15 cellular contexts compared by ENCODE assay signal in genomic region chr15:80494311-80494710, GRCh38.
DNase-seq lines count a peak whose midpoint lies in the region; ATAC-seq and TF ChIP-seq lines count a peak whose summit lies in the region.
"Had no signal": no experiment of that assay in that cellular context is flagged by ENCODE, and none has a peak within 500 bp of the region (broad histone marks: within the 10 kb centered on the region; RNA-seq: fewer than 3 reads in every experiment).

No MANE protein-coding gene starts in this region.

- H4K91ac ChIP-seq in IMR-90 (ENCODE audit: insufficient read depth, low read depth, low read length): peak overlapping the region; percentile 100

- H3K14ac ChIP-seq in IMR-90 (replicated peaks; ENCODE audit: low read depth, low read length): peak overlapping the region; percentile 99

- H3K27me3 ChIP-seq in IMR-90 (ENCODE audit: control insufficient read depth, insufficient read depth, low read length) (no peaks in the 10 kb centered on the region), heart left ventricle (no peaks in the 10 kb centered on the region)
- H3K27me3 ChIP-seq: BE2C, right atrium auricular region had no signal

- peak overlapping the region; percentile 99 for H2AK5ac ChIP-seq in IMR-90 (ENCODE audit: low read depth, low read length)

- DNase-seq in ACHN (peak; percentile 92), IMR-90 (peak; percentile 74), caudate nucleus (lab: John Stamatoyannopoulos, UW) (no peak), kidney tubule cell (ENCODE audit: low spot score) (peak; percentile 91), NCI-H1105 treated with DMSO at 0.1 percent for 48 hours (lab: John Stamatoyannopoulos, UW) (no peak), heart left ventricle (no peak), D341Med (ENCODE audit: low spot score) (no peak)
- DNase-seq in activated CD4-positive, CD25-positive, alpha-beta regulatory T cell treated with anti-CD3 and anti-CD28 coated beads, Interleukin-2, amount 50 U/mL, for 72 hours: no peak
- DNase-seq: activated effector memory CD4-positive, alpha-beta T cell treated with Interleukin-2 at 50 U/mL for 16 hours; BE2C; GOT3; mucosa of descending colon; NCI-H1436 treated with DMSO at 0.1 percent for 48 hours; NCI-H748 treated with DMSO at 0.1 percent for 48 hours had no signal

- H4K8ac ChIP-seq in IMR-90 (ENCODE audit: low read depth in 2 of 2, low read length in 2 of 2): peak overlapping the region; percentile 98 to 99

- peaks cover 29 to 74% of the 10 kb centered on the region in 2 experiments; a peak in 3 of 4 replicates for H3K79me1 ChIP-seq in IMR-90 (ENCODE audit: low read depth in 1 of 2, low read length in 2 of 2)

- peak overlapping the region; percentile 100 for H2BK120ac ChIP-seq in IMR-90 (ENCODE audit: low read depth, low read length)

- H3K27ac ChIP-seq in IMR-90 (ENCODE audit: insufficient read depth, low read length): peak overlapping the region; percentile 99
- peak overlapping the region; percentile 28 for H3K27ac ChIP-seq in caudate nucleus (ENCODE audit: low read depth, low read length)
- H3K27ac ChIP-seq in heart left ventricle: no peak overlapping the region
- H3K27ac ChIP-seq: right atrium auricular region had no signal

- no peak for TF ChIP-seq CTCF in IMR-90 (conservative IDR thresholded peaks at IDR 0.05; ENCODE audit: low read depth, low read length)
- no peak for TF ChIP-seq CTCF in heart left ventricle (IDR thresholded peaks at IDR 0.05)

- H3K4me1 ChIP-seq in IMR-90 (ENCODE audit: control insufficient read depth, insufficient read depth, low read length): peaks cover 45% of the 10 kb centered on the region
- peaks cover 0 to 11% (median 3%) of the 10 kb centered on the region in 12 donors for H3K4me1 ChIP-seq in heart left ventricle
- H3K4me1 ChIP-seq: BE2C had no signal

- 0% methylated on average over 1 of the region's 5 CpGs; no CpG with 5 or more reads in 1 of the 2 experiments for WGBS in IMR-90 (ENCODE audit: extremely low coverage in 2 of 2, insufficient read length in 1 of 2), 2 experiments
- 79 to 84% (median 80%) methylated on average over 5 of the region's 5 CpGs for WGBS in heart left ventricle, 4 donors

- dilution Hi-C loops in IMR-90 (cut with HindIII; ENCODE audit: low sequenced_read_pairs, unreplicated experiment): no loop called here

- in situ Hi-C loops in ACHN (cut with HindIII; ENCODE audit: low pct_ligation_motif_present, low pct_unique_long_range_greater_than_20kb, low sequenced_read_pairs) (no loop called here), IMR-90 (cut with MboI; ENCODE audit: low sequenced_read_pairs) (no loop called here)

- H2BK20ac ChIP-seq in IMR-90 (ENCODE audit: low read depth, low read length): peak overlapping the region; percentile 100

- H3K4me2 ChIP-seq in IMR-90 (ENCODE audit: low read depth, low read length): no peak overlapping the region

- H3K9me1 ChIP-seq in IMR-90 (ENCODE audit: insufficient read depth, low read length): peaks cover 50% of the 10 kb centered on the region

- peak overlapping the region; percentile 97 for H3K18ac ChIP-seq in IMR-90 (ENCODE audit: low read depth, low read length)

- POLR2A ChIA-PET in IMR-90 (lab: Charles Lee; ENCODE audit: unreplicated experiment): no interaction called here

- no peak for TF ChIP-seq RAD21 in IMR-90 (IDR thresholded peaks at IDR 0.05; ENCODE audit: low read length)

- no peaks in the 10 kb centered on the region for H3K36me3 ChIP-seq in IMR-90 (ENCODE audit: control insufficient read depth, insufficient read depth, low read length)
- no peaks in the 10 kb centered on the region for H3K36me3 ChIP-seq in heart left ventricle
- H3K36me3 ChIP-seq: BE2C, right atrium auricular region had no signal

- BruUV-seq in IMR-90 (replicated peaks; lab: Mats Ljungman, UMichigan): no TSS peak

- no peak overlapping the region for H3K4me3 ChIP-seq in IMR-90 (ENCODE audit: insufficient read depth, low read depth, low read length)
- H3K4me3 ChIP-seq in heart left ventricle: no peak overlapping the region
- H3K4me3 ChIP-seq: mucosa of descending colon, right atrium auricular region had no signal

- H4K20me1 ChIP-seq in IMR-90 (ENCODE audit: insufficient read depth, low read length): no peaks in the 10 kb centered on the region

- peak overlapping the region; percentile 99 for H3K56ac ChIP-seq in IMR-90 (ENCODE audit: extremely low read depth, insufficient read depth, low read length)

- H4K5ac ChIP-seq in IMR-90 (ENCODE audit: low read depth, low read length): peak overlapping the region; percentile 100

- H2AFZ ChIP-seq in IMR-90 (replicated peaks; ENCODE audit: low read length, poor library complexity): peak overlapping the region; percentile 76

- ATAC-seq in IMR-90 (ENCODE audit: low read depth): peak; percentile 76
- ATAC-seq in heart left ventricle: no peak
- ATAC-seq: mucosa of descending colon had no signal

- peak overlapping the region; percentile 100 for H3K4ac ChIP-seq in IMR-90 (ENCODE audit: low read depth, low read length)

- H3K23ac ChIP-seq in IMR-90 (ENCODE audit: low read depth, low read length): peak overlapping the region; percentile 100

- peak overlapping the region; percentile 97; the same call in 2 of the 3 replicates for H2BK15ac ChIP-seq in IMR-90 (ENCODE audit: low read depth, low read length)

- peak overlapping the region; percentile 99 for H2BK5ac ChIP-seq in IMR-90 (ENCODE audit: low read depth, low read length, poor library complexity, severe bottlenecking)

- H3K9ac ChIP-seq in IMR-90 (ENCODE audit: low read depth, low read length): peak overlapping the region; percentile 79

- CTCF ChIA-PET in IMR-90 (lab: Yijun Ruan, JAX): interaction anchor here (0.5 kb wide), 1 partner anchor 12 kb away, joined by 3 read pairs; no protein-coding TSS in a partner anchor

- intact Hi-C loops in IMR-90 (cut with micrococcal nuclease) (loop anchor here (1.0 kb wide), 1 partner anchor 13 kb away; no protein-coding TSS in a partner anchor), heart left ventricle (cut with DNase I) (loop anchor here in 1 of 10 donors (5.0 kb wide), 1 partner anchor 348 kb away; no protein-coding TSS in a partner anchor)

- peak overlapping the region; percentile 97 for H2AK9ac ChIP-seq in IMR-90 (replicated peaks; ENCODE audit: low read depth, low read length, poor library complexity)

- TF ChIP-seq POLR2A in IMR-90 (IDR thresholded peaks at IDR 0.05; ENCODE audit: low read depth, low read length) (no peak), heart left ventricle (IDR thresholded peaks at IDR 0.05) (no peak)

- H3K9me3 ChIP-seq in IMR-90 (ENCODE audit: control insufficient read depth, insufficient read depth, low read length) (no peaks in the 10 kb centered on the region), heart left ventricle (no peaks in the 10 kb centered on the region)
- H3K9me3 ChIP-seq: BE2C, mucosa of descending colon, right atrium auricular region had no signal

TF ChIP-seq in IMR-90, 13 proteins besides CTCF, POLR2A, EP300 and RAD21:
- TF ChIP-seq CHD1 (IDR thresholded peaks at IDR 0.05; ENCODE audit: low read depth, low read length): no peak
- TF ChIP-seq BHLHE40 (IDR thresholded peaks at IDR 0.05; ENCODE audit: low read depth, low read length): no peak
- TF ChIP-seq MAFK (IDR thresholded peaks at IDR 0.05; ENCODE audit: low read depth, low read length): no peak; the same call in 1 of the 2 replicates
- TF ChIP-seq SMC3 (IDR thresholded peaks at IDR 0.05; ENCODE audit: low read depth, low read length): no peak
- TF ChIP-seq CEBPB (IDR thresholded peaks at IDR 0.05; ENCODE audit: low read depth, low read length): no peak
- no peak for TF ChIP-seq NFE2L2 (IDR thresholded peaks at IDR 0.05; ENCODE audit: low read depth, low read length)
- TF ChIP-seq MXI1 (IDR thresholded peaks at IDR 0.05; ENCODE audit: borderline replicate concordance, low read depth, low read length): no peak

Comparison
In these comparisons a context has a peak if more than half of its experiments do, and no peak if none do; other contexts are left out.
1. DNase-seq: peak in ACHN (single experiment), IMR-90 (single experiment) and kidney tubule cell (single experiment); none in caudate nucleus (0 of 61), NCI-H1105 treated with DMSO at 0.1 percent for 48 hours (single experiment), activated CD4-positive, CD25-positive, alpha-beta regulatory T cell treated with anti-CD3 and anti-CD28 coated beads, Interleukin-2, amount 50 U/mL, for 72 hours (single experiment), heart left ventricle (0 of 5) and D341Med (single experiment).
2. H3K27ac ChIP-seq: peak in IMR-90 (single experiment) and caudate nucleus (single experiment); none in heart left ventricle (0 of 12).